ENCODE assay signal across 8 cellular contexts in genomic region chr16:30186782-30187555, GRCh38. TPM values are rescaled to one million over a fixed set of nuclear protein-coding genes. Genes with fewer than 3 reads are reported as not detected.
A peak's percentile ranks its signal among the peaks of the same experiment; 100 is the strongest.
DNase-seq lines count a peak whose midpoint lies in the region; TF ChIP-seq lines count a peak whose summit lies in the region.

No MANE protein-coding gene starts in this region.

- CTCF ChIA-PET in activated CD4-positive, alpha-beta T cell treated with anti-CD3 and anti-CD28 coated beads, Interleukin-2, amount 10 ng/mL, durations not matched to agents 7 days and 5 days (lab: Charles Lee): interaction anchor here (1.1 to 2.3 kb wide), 3 partner anchors 62 to 223 kb away, joined by 3 to 6 read pairs (median 3); partner anchors contain the start of gene TBX6

- DNase-seq in AG09319 (ENCODE audit: extremely low read depth, low read depth): no peak
- peak; percentile 42 for DNase-seq in HPDE6-E6E7 (ENCODE audit: extremely low spot score)
- DNase-seq in activated CD4-positive, alpha-beta T cell treated with anti-CD3 and anti-CD28 coated beads, Interleukin-2, amount 10 ng/mL, durations not matched to agents 7 days and 5 days: peak; percentile 91
- peak; percentile 46 to 70 for DNase-seq in lung microvascular endothelial cell (ENCODE audit: low read depth in 2 of 2)
- peak; percentile 74 to 83 for DNase-seq in stimulated activated CD8-positive, alpha-beta memory T cell treated with anti-CD3 and anti-CD28 coated beads, Interleukin-2, amount 100 ng/mL, for 1 hour (ENCODE audit: low read depth in 2 of 2)
- DNase-seq in SW480 (ENCODE audit: low spot score): no peak
- DNase-seq in pons (ENCODE audit: low spot score): no peak

- POLR2A ChIA-PET in activated CD4-positive, alpha-beta T cell treated with anti-CD3 and anti-CD28 coated beads, Interleukin-2, amount 10 ng/mL, durations not matched to agents 7 days and 5 days (lab: Charles Lee): interaction anchor here (1.5 kb wide), 1 partner anchor 44 kb away, joined by 4 read pairs; no protein-coding TSS in a partner anchor

- H3K4me3 Mint-ChIP-seq in activated CD4-positive, alpha-beta T cell treated with anti-CD3 and anti-CD28 coated beads, Interleukin-2, amount 10 ng/mL, durations not matched to agents 7 days and 5 days: peak overlapping the region; percentile 99

- peak overlapping the region; percentile 54 for H3K27ac ChIP-seq in cingulate gyrus (ENCODE audit: low read depth, low read length)

- H3K27me3 Mint-ChIP-seq in activated CD4-positive, alpha-beta T cell treated with anti-CD3 and anti-CD28 coated beads, Interleukin-2, amount 10 ng/mL, durations not matched to agents 7 days and 5 days: no peaks in the 10 kb centered on the region

- peak; percentile 70 for TF ChIP-seq CTCF in AG09319 (IDR thresholded peaks at IDR 0.05; ENCODE audit: low read depth, low read length)

- H3K4me1 Mint-ChIP-seq in activated CD4-positive, alpha-beta T cell treated with anti-CD3 and anti-CD28 coated beads, Interleukin-2, amount 10 ng/mL, durations not matched to agents 7 days and 5 days: peaks cover 21% of the 10 kb centered on the region

- peak overlapping the region; percentile 97 for H3K27ac Mint-ChIP-seq in activated CD4-positive, alpha-beta T cell treated with anti-CD3 and anti-CD28 coated beads, Interleukin-2, amount 10 ng/mL, durations not matched to agents 7 days and 5 days

- no peaks in the 10 kb centered on the region for H3K9me3 Mint-ChIP-seq in activated CD4-positive, alpha-beta T cell treated with anti-CD3 and anti-CD28 coated beads, Interleukin-2, amount 10 ng/mL, durations not matched to agents 7 days and 5 days

- peaks cover 44% of the 10 kb centered on the region for H3K36me3 Mint-ChIP-seq in activated CD4-positive, alpha-beta T cell treated with anti-CD3 and anti-CD28 coated beads, Interleukin-2, amount 10 ng/mL, durations not matched to agents 7 days and 5 days (ENCODE audit: low read depth)

RNA-seq across cellular contexts. Expression of gene CORO1A, which starts 3.6 kb away (rescaled TPM):
- 1,000 to 10,000 TPM; 1,809 to 1,847 TPM for total RNA-seq in activated CD4-positive, alpha-beta T cell treated with anti-CD3 and anti-CD28 coated beads, Interleukin-2, amount 10 ng/mL, durations not matched to agents 7 days and 5 days
- 0.79 and 1.5 TPM in 2 replicates for total RNA-seq in lung microvascular endothelial cell

RNA-seq across cellular contexts. Expression of gene BOLA2B, which starts 6.5 kb away (rescaled TPM):
- 100 to 1,000 TPM; 136 to 141 TPM for total RNA-seq in activated CD4-positive, alpha-beta T cell treated with anti-CD3 and anti-CD28 coated beads, Interleukin-2, amount 10 ng/mL, durations not matched to agents 7 days and 5 days
- total RNA-seq in lung microvascular endothelial cell: 20.4 and 25.3 TPM in 2 replicates

RNA-seq across cellular contexts. Expression of gene SLX1A, which starts 6.7 kb away (rescaled TPM):
- 10 to 100 TPM; 54.1 to 95.0 TPM for total RNA-seq in activated CD4-positive, alpha-beta T cell treated with anti-CD3 and anti-CD28 coated beads, Interleukin-2, amount 10 ng/mL, durations not matched to agents 7 days and 5 days
- total RNA-seq in lung microvascular endothelial cell: 35.9 and 44.2 TPM in 2 replicates

RNA-seq across cellular contexts. Expression of gene SULT1A3, which starts 12.1 kb away (rescaled TPM):
- total RNA-seq in activated CD4-positive, alpha-beta T cell treated with anti-CD3 and anti-CD28 coated beads, Interleukin-2, amount 10 ng/mL, durations not matched to agents 7 days and 5 days: 10 to 100 TPM; 37.5 to 38.1 TPM
- 1.1 and 2.2 TPM in 2 replicates for total RNA-seq in lung microvascular endothelial cell

Comparison
In these comparisons a context has a peak if more than half of its experiments do, and no peak if none do; other contexts are left out.
1. DNase-seq: peak in HPDE6-E6E7 (single experiment), activated CD4-positive, alpha-beta T cell treated with anti-CD3 and anti-CD28 coated beads, Interleukin-2, amount 10 ng/mL, durations not matched to agents 7 days and 5 days (single experiment), lung microvascular endothelial cell (2 of 2) and stimulated activated CD8-positive, alpha-beta memory T cell treated with anti-CD3 and anti-CD28 coated beads, Interleukin-2, amount 100 ng/mL, for 1 hour (2 of 2); none in AG09319 (single experiment), SW480 (single experiment) and pons (single experiment).
2. RNA of gene CORO1A, which starts 3.6 kb away (total RNA-seq): 1,809 to 1,847 TPM in activated CD4-positive, alpha-beta T cell treated with anti-CD3 and anti-CD28 coated beads, Interleukin-2, amount 10 ng/mL, durations not matched to agents 7 days and 5 days; 0.79 to 1.5 TPM in lung microvascular endothelial cell; every median in the first group is over 100 times any median in the second.